In the genomic region with DNA sequence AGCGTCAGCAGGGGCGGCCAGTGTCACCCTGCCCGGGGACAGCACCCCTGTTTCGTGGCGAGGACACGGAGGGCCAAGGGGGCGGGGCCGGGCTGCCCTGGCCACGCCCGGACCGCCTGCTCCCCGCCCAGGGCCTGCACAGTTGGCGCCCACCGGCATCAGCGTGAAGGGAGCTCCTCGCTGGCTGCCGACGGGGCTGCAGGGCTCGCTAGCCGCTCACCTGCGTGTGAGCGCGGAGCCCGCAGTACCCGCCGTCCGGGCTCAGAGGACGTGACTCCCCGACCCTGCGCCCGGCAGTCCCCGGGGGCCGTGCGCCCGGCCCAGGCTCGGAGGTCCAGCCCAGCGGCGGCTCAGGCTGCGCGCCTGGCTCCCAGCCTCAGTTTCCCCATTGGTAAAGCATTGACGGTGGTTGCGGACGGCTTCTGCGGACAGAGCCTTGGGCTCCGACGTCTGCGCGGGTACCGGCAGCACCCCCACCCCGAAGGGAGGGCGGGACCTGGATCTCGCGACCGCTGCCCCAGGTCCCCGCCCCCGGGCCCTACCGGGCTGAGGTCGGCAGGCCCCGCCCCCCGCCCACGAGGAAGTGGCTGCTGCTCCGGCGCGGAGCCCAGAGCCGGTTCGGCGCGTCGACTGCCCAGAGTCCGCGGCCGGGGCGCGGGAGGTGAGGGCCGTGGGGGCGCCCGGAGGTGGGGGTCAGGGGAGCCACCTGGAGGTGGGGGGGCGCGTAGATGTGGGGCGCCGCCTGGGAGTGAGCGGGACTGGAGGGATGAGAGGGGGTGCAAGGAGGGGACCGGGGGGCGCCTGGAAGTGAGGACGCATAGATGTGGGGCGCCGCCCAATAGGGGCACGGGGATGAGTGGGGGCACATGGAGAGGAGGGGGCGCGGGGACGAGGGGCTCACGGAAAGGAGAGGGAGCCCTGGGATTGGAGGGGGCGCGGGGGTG, we compare ENCODE assay signal across 1 cellular context.
TF ChIP-seq lines count a peak whose summit lies in the region.

Gene ARPC1B, plus strand, starts transcription at position 610 of the 944 bp plus-strand sequence. CDS start 10,985 bp downstream, outside the sequence.

TF ChIP-seq in K562, 482 proteins besides CTCF, POLR2A, EP300 and RAD21 (continued from another document and continues in another):
- TF ChIP-seq, protein P1, sequence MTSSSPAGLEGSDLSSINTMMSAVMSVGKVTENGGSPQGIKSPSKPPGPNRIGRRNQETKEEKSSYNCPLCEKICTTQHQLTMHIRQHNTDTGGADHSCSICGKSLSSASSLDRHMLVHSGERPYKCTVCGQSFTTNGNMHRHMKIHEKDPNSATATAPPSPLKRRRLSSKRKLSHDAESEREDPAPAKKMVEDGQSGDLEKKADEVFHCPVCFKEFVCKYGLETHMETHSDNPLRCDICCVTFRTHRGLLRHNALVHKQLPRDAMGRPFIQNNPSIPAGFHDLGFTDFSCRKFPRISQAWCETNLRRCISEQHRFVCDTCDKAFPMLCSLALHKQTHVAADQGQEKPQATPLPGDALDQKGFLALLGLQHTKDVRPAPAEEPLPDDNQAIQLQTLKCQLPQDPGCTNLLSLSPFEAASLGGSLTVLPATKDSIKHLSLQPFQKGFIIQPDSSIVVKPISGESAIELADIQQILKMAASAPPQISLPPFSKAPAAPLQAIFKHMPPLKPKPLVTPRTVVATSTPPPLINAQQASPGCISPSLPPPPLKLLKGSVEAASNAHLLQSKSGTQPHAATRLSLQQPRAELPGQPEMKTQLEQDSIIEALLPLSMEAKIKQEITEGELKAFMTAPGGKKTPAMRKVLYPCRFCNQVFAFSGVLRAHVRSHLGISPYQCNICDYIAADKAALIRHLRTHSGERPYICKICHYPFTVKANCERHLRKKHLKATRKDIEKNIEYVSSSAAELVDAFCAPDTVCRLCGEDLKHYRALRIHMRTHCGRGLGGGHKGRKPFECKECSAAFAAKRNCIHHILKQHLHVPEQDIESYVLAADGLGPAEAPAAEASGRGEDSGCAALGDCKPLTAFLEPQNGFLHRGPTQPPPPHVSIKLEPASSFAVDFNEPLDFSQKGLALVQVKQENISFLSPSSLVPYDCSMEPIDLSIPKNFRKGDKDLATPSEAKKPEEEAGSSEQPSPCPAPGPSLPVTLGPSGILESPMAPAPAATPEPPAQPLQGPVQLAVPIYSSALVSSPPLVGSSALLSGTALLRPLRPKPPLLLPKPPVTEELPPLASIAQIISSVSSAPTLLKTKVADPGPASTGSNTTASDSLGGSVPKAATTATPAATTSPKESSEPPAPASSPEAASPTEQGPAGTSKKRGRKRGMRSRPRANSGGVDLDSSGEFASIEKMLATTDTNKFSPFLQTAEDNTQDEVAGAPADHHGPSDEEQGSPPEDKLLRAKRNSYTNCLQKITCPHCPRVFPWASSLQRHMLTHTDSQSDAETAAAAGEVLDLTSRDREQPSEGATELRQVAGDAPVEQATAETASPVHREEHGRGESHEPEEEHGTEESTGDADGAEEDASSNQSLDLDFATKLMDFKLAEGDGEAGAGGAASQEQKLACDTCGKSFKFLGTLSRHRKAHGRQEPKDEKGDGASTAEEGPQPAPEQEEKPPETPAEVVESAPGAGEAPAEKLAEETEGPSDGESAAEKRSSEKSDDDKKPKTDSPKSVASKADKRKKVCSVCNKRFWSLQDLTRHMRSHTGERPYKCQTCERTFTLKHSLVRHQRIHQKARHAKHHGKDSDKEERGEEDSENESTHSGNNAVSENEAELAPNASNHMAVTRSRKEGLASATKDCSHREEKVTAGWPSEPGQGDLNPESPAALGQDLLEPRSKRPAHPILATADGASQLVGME (CRISPR knock-in tag; IDR thresholded peaks at IDR 0.05), result peak; percentile 65; the same call in 1 of the 2 replicates
- TF ChIP-seq NRF1 (conservative IDR thresholded peaks at IDR 0.05 in 1 of 2, IDR thresholded peaks at IDR 0.05 in 1 of 2), result peak; percentile 76 to 80
- peak; percentile 63; the same call in 1 of the 2 replicates for TF ChIP-seq ELF1 (tag; IDR thresholded peaks at IDR 0.05)
- no peak for TF ChIP-seq TCFL5 (CRISPR knock-in tag; conservative IDR thresholded peaks at IDR 0.05)
- no peak for TF ChIP-seq ZNF75A (CRISPR knock-in tag; IDR thresholded peaks at IDR 0.05)
- TF ChIP-seq, protein P2, sequence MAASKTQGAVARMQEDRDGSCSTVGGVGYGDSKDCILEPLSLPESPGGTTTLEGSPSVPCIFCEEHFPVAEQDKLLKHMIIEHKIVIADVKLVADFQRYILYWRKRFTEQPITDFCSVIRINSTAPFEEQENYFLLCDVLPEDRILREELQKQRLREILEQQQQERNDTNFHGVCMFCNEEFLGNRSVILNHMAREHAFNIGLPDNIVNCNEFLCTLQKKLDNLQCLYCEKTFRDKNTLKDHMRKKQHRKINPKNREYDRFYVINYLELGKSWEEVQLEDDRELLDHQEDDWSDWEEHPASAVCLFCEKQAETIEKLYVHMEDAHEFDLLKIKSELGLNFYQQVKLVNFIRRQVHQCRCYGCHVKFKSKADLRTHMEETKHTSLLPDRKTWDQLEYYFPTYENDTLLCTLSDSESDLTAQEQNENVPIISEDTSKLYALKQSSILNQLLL (CRISPR knock-in tag; IDR thresholded peaks at IDR 0.05; ENCODE audit: borderline replicate concordance), result no peak
- TF ChIP-seq GATAD2A (IDR thresholded peaks at IDR 0.05), result no peak
- no peak for TF ChIP-seq ZNF696 (CRISPR knock-in tag; conservative IDR thresholded peaks at IDR 0.05)
- TF ChIP-seq NEUROD1 (IDR thresholded peaks at IDR 0.05; ENCODE audit: borderline replicate concordance, low read depth, low read length, partially characterized antibody), result peak; percentile 46
- TF ChIP-seq MAZ (CRISPR knock-in tag; conservative IDR thresholded peaks at IDR 0.05 in 1 of 2, IDR thresholded peaks at IDR 0.05 in 1 of 2), result peak; percentile 37 to 77
- TF ChIP-seq, protein P3, sequence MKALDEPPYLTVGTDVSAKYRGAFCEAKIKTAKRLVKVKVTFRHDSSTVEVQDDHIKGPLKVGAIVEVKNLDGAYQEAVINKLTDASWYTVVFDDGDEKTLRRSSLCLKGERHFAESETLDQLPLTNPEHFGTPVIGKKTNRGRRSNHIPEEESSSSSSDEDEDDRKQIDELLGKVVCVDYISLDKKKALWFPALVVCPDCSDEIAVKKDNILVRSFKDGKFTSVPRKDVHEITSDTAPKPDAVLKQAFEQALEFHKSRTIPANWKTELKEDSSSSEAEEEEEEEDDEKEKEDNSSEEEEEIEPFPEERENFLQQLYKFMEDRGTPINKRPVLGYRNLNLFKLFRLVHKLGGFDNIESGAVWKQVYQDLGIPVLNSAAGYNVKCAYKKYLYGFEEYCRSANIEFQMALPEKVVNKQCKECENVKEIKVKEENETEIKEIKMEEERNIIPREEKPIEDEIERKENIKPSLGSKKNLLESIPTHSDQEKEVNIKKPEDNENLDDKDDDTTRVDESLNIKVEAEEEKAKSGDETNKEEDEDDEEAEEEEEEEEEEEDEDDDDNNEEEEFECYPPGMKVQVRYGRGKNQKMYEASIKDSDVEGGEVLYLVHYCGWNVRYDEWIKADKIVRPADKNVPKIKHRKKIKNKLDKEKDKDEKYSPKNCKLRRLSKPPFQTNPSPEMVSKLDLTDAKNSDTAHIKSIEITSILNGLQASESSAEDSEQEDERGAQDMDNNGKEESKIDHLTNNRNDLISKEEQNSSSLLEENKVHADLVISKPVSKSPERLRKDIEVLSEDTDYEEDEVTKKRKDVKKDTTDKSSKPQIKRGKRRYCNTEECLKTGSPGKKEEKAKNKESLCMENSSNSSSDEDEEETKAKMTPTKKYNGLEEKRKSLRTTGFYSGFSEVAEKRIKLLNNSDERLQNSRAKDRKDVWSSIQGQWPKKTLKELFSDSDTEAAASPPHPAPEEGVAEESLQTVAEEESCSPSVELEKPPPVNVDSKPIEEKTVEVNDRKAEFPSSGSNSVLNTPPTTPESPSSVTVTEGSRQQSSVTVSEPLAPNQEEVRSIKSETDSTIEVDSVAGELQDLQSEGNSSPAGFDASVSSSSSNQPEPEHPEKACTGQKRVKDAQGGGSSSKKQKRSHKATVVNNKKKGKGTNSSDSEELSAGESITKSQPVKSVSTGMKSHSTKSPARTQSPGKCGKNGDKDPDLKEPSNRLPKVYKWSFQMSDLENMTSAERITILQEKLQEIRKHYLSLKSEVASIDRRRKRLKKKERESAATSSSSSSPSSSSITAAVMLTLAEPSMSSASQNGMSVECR (CRISPR knock-in tag; IDR thresholded peaks at IDR 0.05), result 0 out of 2 replicates have a peak, but pooled peaks have one; percentile 55
- 0 out of 2 replicates have a peak, but pooled peaks have one; percentile 38 for TF ChIP-seq SMAD4 (CRISPR knock-in tag; conservative IDR thresholded peaks at IDR 0.05)
- no peak for TF ChIP-seq TAF9B (IDR thresholded peaks at IDR 0.05; ENCODE audit: partially characterized antibody)
- TF ChIP-seq TRIM24 (IDR thresholded peaks at IDR 0.05), result 0 out of 4 replicates have a peak, but pooled peaks of 1 of the 2 experiments have one; percentile 25
- TF ChIP-seq BMI1 (IDR thresholded peaks at IDR 0.05; ENCODE audit: low read length), result no peak
- TF ChIP-seq FUS (optimal IDR thresholded peaks at IDR 0.05; ENCODE audit: low read depth, low read length), result peak; percentile 61
- no peak for TF ChIP-seq CREB5 (CRISPR knock-in tag; IDR thresholded peaks at IDR 0.05)
- peak; percentile 45; the same call in 1 of the 2 replicates for TF ChIP-seq MAX (CRISPR knock-in tag; IDR thresholded peaks at IDR 0.05)
- TF ChIP-seq ZNF584 (CRISPR knock-in tag; IDR thresholded peaks at IDR 0.05; ENCODE audit: low read depth), result no peak
- no peak for TF ChIP-seq KLF10 (CRISPR knock-in tag; IDR thresholded peaks at IDR 0.05)
- TF ChIP-seq TEAD2 (tag; IDR thresholded peaks at IDR 0.05), result no peak
- TF ChIP-seq, protein P4, sequence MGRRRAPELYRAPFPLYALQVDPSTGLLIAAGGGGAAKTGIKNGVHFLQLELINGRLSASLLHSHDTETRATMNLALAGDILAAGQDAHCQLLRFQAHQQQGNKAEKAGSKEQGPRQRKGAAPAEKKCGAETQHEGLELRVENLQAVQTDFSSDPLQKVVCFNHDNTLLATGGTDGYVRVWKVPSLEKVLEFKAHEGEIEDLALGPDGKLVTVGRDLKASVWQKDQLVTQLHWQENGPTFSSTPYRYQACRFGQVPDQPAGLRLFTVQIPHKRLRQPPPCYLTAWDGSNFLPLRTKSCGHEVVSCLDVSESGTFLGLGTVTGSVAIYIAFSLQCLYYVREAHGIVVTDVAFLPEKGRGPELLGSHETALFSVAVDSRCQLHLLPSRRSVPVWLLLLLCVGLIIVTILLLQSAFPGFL (CRISPR knock-in tag; IDR thresholded peaks at IDR 0.05), result 0 out of 2 replicates have a peak, but pooled peaks have one; percentile 48
- TF ChIP-seq NR4A1 (CRISPR knock-in tag; IDR thresholded peaks at IDR 0.05), result no peak
- TF ChIP-seq NR4A1 (tag; IDR thresholded peaks at IDR 0.05), result no peak
- TF ChIP-seq CCNT2 (IDR thresholded peaks at IDR 0.05; ENCODE audit: borderline replicate concordance, extremely low read depth, insufficient read length, low read depth, low read length), result peak; percentile 43
- TF ChIP-seq ZNF174 (CRISPR knock-in tag; IDR thresholded peaks at IDR 0.05), result no peak
- no peak for TF ChIP-seq ESRRB (CRISPR knock-in tag; IDR thresholded peaks at IDR 0.05; ENCODE audit: borderline replicate concordance)
- TF ChIP-seq HNRNPK (IDR thresholded peaks at IDR 0.05; ENCODE audit: low read depth, low read length, poor library complexity, severe bottlenecking), result no peak
- TF ChIP-seq CHD4 (IDR thresholded peaks at IDR 0.05; ENCODE audit: insufficient read depth, insufficient replicate concordance, low read depth, low read length, poor library complexity, severe bottlenecking), result no peak
- TF ChIP-seq SREBF2 (CRISPR knock-in tag; IDR thresholded peaks at IDR 0.05), result no peak
- TF ChIP-seq ZNF316 (IDR thresholded peaks at IDR 0.05), result no peak
- TF ChIP-seq ZNF24 (IDR thresholded peaks at IDR 0.05), result no peak
- no peak for TF ChIP-seq GATAD2B (IDR thresholded peaks at IDR 0.05; ENCODE audit: borderline replicate concordance)
- TF ChIP-seq HMGN3 (IDR thresholded peaks at IDR 0.05; ENCODE audit: borderline replicate concordance, extremely low read depth, insufficient read length, low read depth, low read length), result peak; percentile 84
- no peak for TF ChIP-seq ARID2 (IDR thresholded peaks at IDR 0.05)
- no peak for TF ChIP-seq ZNF324 (CRISPR knock-in tag; IDR thresholded peaks at IDR 0.05)
- TF ChIP-seq, protein P5, sequence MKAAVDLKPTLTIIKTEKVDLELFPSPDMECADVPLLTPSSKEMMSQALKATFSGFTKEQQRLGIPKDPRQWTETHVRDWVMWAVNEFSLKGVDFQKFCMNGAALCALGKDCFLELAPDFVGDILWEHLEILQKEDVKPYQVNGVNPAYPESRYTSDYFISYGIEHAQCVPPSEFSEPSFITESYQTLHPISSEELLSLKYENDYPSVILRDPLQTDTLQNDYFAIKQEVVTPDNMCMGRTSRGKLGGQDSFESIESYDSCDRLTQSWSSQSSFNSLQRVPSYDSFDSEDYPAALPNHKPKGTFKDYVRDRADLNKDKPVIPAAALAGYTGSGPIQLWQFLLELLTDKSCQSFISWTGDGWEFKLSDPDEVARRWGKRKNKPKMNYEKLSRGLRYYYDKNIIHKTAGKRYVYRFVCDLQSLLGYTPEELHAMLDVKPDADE (conservative IDR thresholded peaks at IDR 0.05; ENCODE audit: control insufficient read depth, low read depth, low read length), result peak; percentile 47; the same call in 1 of the 2 replicates
- TF ChIP-seq, protein P6, sequence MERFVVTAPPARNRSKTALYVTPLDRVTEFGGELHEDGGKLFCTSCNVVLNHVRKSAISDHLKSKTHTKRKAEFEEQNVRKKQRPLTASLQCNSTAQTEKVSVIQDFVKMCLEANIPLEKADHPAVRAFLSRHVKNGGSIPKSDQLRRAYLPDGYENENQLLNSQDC (CRISPR knock-in tag; IDR thresholded peaks at IDR 0.05), result no peak
- peak in 1 of 2 experiments; percentile 70 for TF ChIP-seq MNT (conservative IDR thresholded peaks at IDR 0.05)
- TF ChIP-seq ZNF354B (CRISPR knock-in tag; IDR thresholded peaks at IDR 0.05), result no peak
- no peak for TF ChIP-seq NFXL1 (CRISPR knock-in tag; IDR thresholded peaks at IDR 0.05)
